Comparison of ENCODE assay signal across 8 cellular contexts in genomic region chr9:89167788-89168187, GRCh38.
"Had no signal": no experiment of that assay in that cellular context is flagged by ENCODE, and none has a peak within 500 bp of the region (broad histone marks: within the 10 kb centered on the region; RNA-seq: fewer than 3 reads in every experiment).

No MANE protein-coding gene starts in this region.

- H3K36me3 ChIP-seq: HAP-1 had no signal

- ATAC-seq: GM23338, HCT116 had no signal

- H3K27ac ChIP-seq: GM23248 had no signal

- H3K4me1 ChIP-seq: HAP-1 had no signal

- H3K4me3 ChIP-seq: GM23248, GM23338, HAP-1 had no signal

- DNase-seq: GM23248, H7, H9, HCEC 1CT, HFFc6 had no signal

- H3K9me3 ChIP-seq: HAP-1 had no signal
